ENCODE assay signal across 8 cellular contexts in the genomic region with DNA sequence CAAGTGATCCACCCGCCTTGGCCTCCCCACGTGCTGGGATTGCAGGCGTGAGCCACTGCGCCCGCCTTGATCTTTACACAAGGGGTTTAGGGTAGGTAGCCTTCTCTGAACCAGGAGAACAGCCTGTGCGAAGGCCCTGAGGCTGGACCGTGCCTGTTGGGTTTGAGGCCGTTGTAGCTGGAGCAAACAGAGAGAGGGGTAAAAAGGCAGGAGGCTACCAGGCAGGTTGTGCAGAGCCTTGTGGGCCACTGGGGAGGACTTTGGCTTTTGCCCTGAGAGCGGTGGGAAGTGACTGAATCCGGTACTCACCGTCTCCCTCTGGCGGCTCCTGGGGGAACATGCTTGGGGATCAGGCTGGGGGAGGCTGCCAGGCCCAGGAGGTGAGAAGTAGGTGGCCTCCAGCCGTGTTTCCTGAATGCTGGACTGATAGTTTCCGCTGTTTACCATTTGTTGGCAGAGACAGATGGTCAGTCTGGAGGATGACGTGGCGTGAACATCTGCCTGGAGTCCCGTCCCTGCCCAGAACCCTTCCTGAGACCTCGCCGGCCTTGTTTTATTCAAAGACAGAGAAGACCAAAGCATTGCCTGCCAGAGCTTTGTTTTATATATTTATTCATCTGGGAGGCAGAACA. TPM values are rescaled to one million over a fixed set of nuclear protein-coding genes. Genes with fewer than 3 reads are reported as not detected.
A peak's percentile ranks its signal among the peaks of the same experiment; 100 is the strongest.
DNase-seq lines count a peak whose midpoint lies in the region; ATAC-seq and TF ChIP-seq lines count a peak whose summit lies in the region.

No MANE protein-coding gene starts in this region.

- ATAC-seq in DND-41 (ENCODE audit: insufficient read depth, low read depth): peak; percentile 73
- peak; percentile 74 to 89 (median 85) for ATAC-seq in heart right ventricle
- ATAC-seq in GM19351 (IDR thresholded peaks at IDR 0.05; ENCODE audit: unreplicated experiment): no peak
- no peak for ATAC-seq in GM19324 (IDR thresholded peaks at IDR 0.05; ENCODE audit: low FRiP score, unreplicated experiment)

- peak; percentile 72 for DNase-seq in DND-41
- DNase-seq in MM.1S: peak; percentile 54
- peak; percentile 76 for DNase-seq in SW480 (ENCODE audit: low spot score)
- DNase-seq in adrenal gland: peak; percentile 81 to 96 (median 88)
- DNase-seq in heart right ventricle: peak; percentile 83 to 87

- WGBS in adrenal gland, 4 donors: 38 to 57% (median 48%) methylated on average over 13 to 19 of the region's 19 CpGs
- WGBS in heart right ventricle, 2 donors: 45 to 47% methylated on average over 19 of the region's 19 CpGs

- H3K4me1 ChIP-seq in DND-41 (ENCODE audit: insufficient read depth, low read length): no peaks in the 10 kb centered on the region
- no peaks in the 10 kb centered on the region for H3K4me1 ChIP-seq in MM.1S (ENCODE audit: low read length)
- peaks cover 0 to 7% of the 10 kb centered on the region in 2 donors for H3K4me1 ChIP-seq in adrenal gland (replicated peaks in 1 of 2)
- H3K4me1 ChIP-seq in heart right ventricle: peaks cover 3 to 22% (median 11%) of the 10 kb centered on the region in 9 donors
- H3K4me1 ChIP-seq in rectal smooth muscle tissue (ENCODE audit: control insufficient read depth, insufficient read depth, low read length): no peaks in the 10 kb centered on the region

- H3K79me2 ChIP-seq in DND-41 (ENCODE audit: insufficient read depth, low read length): peaks cover 4% of the 10 kb centered on the region
- H3K79me2 ChIP-seq in MM.1S (ENCODE audit: low read length): peaks cover 4% of the 10 kb centered on the region; the same call in 1 of the 2 replicates

- peak; percentile 83 for TF ChIP-seq CTCF in DND-41 (IDR thresholded peaks at IDR 0.05; ENCODE audit: borderline replicate concordance, extremely low read depth, low read length, poor library complexity, severe bottlenecking)
- peak; percentile 72 for TF ChIP-seq CTCF in MM.1S (IDR thresholded peaks at IDR 0.05; ENCODE audit: low read length)
- peak; percentile 75 to 95 (median 86) for TF ChIP-seq CTCF in adrenal gland (IDR thresholded peaks at IDR 0.05)
- peak; percentile 83 to 94 (median 90) for TF ChIP-seq CTCF in heart right ventricle (IDR thresholded peaks at IDR 0.05)

- intact Hi-C loops in adrenal gland (cut with DNase I) (loop anchor here in 1 of 2 donors (5.0 kb wide), 1 partner anchor 94 kb away; no protein-coding TSS in a partner anchor), heart right ventricle (cut with DNase I) (loop anchor here in 5 of 10 donors (1.0 to 10.0 kb wide), 5 partner anchors 94 to 214 kb away; a partner anchor contains a TSS)

- H3K9me2 ChIP-seq in MM.1S (replicated peaks; ENCODE audit: insufficient read depth, low read length): no peaks in the 10 kb centered on the region

- H2AFZ ChIP-seq in DND-41 (ENCODE audit: low read depth, low read length): no peak overlapping the region
- no peak overlapping the region for H2AFZ ChIP-seq in MM.1S (ENCODE audit: low read length)

- H3K9me3 ChIP-seq in DND-41 (ENCODE audit: insufficient read depth, low read length, severe bottlenecking) (no peaks in the 10 kb centered on the region), MM.1S (replicated peaks; ENCODE audit: insufficient read depth, low read length) (no peaks in the 10 kb centered on the region), adrenal gland (replicated peaks in 1 of 3) (no peaks in the 10 kb centered on the region), heart right ventricle (peaks cover 0 to 3% (median 0%) of the 10 kb centered on the region in 11 donors)

- peaks cover 76% of the 10 kb centered on the region for H3K36me3 ChIP-seq in DND-41 (ENCODE audit: insufficient read depth, low read length)
- peaks cover 27% of the 10 kb centered on the region for H3K36me3 ChIP-seq in MM.1S (replicated peaks; ENCODE audit: insufficient read depth, low read length)
- H3K36me3 ChIP-seq in adrenal gland (replicated peaks in 1 of 2): peaks cover 0 to 68% of the 10 kb centered on the region in 2 donors
- H3K36me3 ChIP-seq in heart right ventricle: peaks cover 0 to 82% (median 30%) of the 10 kb centered on the region in 9 donors
- H3K36me3 ChIP-seq in rectal smooth muscle tissue (ENCODE audit: control insufficient read depth, insufficient read depth, low read length): peaks cover 14% of the 10 kb centered on the region

- peaks cover 43% of the 10 kb centered on the region for H3F3A ChIP-seq in MM.1S (ENCODE audit: insufficient read depth, low read length)

- no peak overlapping the region for H3K4me3 ChIP-seq in DND-41 (ENCODE audit: low read depth in 1 of 2, low read length in 2 of 2)
- no peak overlapping the region for H3K4me3 ChIP-seq in MM.1S (ENCODE audit: low read length)
- H3K4me3 ChIP-seq in adrenal gland: no peak overlapping the region
- no peak overlapping the region for H3K4me3 ChIP-seq in heart right ventricle
- no peak overlapping the region for H3K4me3 ChIP-seq in rectal smooth muscle tissue (ENCODE audit: low read length)

- TF ChIP-seq POLR2A in adrenal gland (IDR thresholded peaks at IDR 0.05): peak in 1 of 2 donors; percentile 4

- no peak overlapping the region for H3K27ac ChIP-seq in DND-41 (ENCODE audit: low read length)
- no peak overlapping the region for H3K27ac ChIP-seq in MM.1S (ENCODE audit: low read length)
- H3K27ac ChIP-seq in adrenal gland: peak overlapping the region; percentile 44 to 78 (median 71)
- peak overlapping the region in 8 of 10 donors; percentile 28 to 72 (median 62) for H3K27ac ChIP-seq in heart right ventricle
- peak overlapping the region; percentile 57 for H3K27ac ChIP-seq in rectal smooth muscle tissue (ENCODE audit: low read depth, low read length)

- no peak overlapping the region for H3K4me2 ChIP-seq in DND-41 (ENCODE audit: insufficient read depth, low read length)
- H3K4me2 ChIP-seq in MM.1S (ENCODE audit: low read depth, low read length): no peak overlapping the region

- H3K9ac ChIP-seq in DND-41 (ENCODE audit: low read depth, low read length) (no peak overlapping the region), MM.1S (ENCODE audit: low read length) (no peak overlapping the region), rectal smooth muscle tissue (ENCODE audit: low read length) (no peak overlapping the region)

- H4K20me1 ChIP-seq in DND-41 (ENCODE audit: insufficient read depth, low read length) (peaks cover 34% of the 10 kb centered on the region), MM.1S (ENCODE audit: insufficient read depth, low read length) (no peaks in the 10 kb centered on the region)

- H3K27me3 ChIP-seq in DND-41 (ENCODE audit: insufficient read depth, low read length, poor library complexity): no peaks in the 10 kb centered on the region
- no peaks in the 10 kb centered on the region for H3K27me3 ChIP-seq in MM.1S (replicated peaks; ENCODE audit: insufficient read depth, low read length)
- H3K27me3 ChIP-seq in adrenal gland: no peaks in the 10 kb centered on the region
- H3K27me3 ChIP-seq in heart right ventricle: no peaks in the 10 kb centered on the region
- H3K27me3 ChIP-seq in rectal smooth muscle tissue (ENCODE audit: control insufficient read depth, insufficient read depth, low read length): no peaks in the 10 kb centered on the region

RNA-seq across cellular contexts. Expression of a gene that starts 24.6 kb away (rescaled TPM):
- 1 to 10 TPM in 7 of 8 donors, under 1 TPM in 1; 0.60 to 7.8 (median 4.2) TPM for total RNA-seq in adrenal gland
- polyA plus RNA-seq in adrenal gland: 1 to 10 TPM in 2 of 3 donors, under 1 TPM in 1; 0.84 to 9.8 (median 1.7) TPM
- total RNA-seq in heart right ventricle: 1 to 10 TPM; 1.6 to 8.5 (median 3.2) TPM
- polyA plus RNA-seq in heart right ventricle: 1 to 10 TPM in 1 of 2 donors, under 1 TPM in 1; 0.93 to 5.9 TPM

RNA-seq across cellular contexts. Expression of a gene that starts 41.7 kb away (rescaled TPM):
- 1,000 to 10,000 TPM in 1 of 8 donors, 100 to 1,000 TPM in 5, 10 to 100 TPM in 2; 87.2 to 2,114 (median 204) TPM for total RNA-seq in adrenal gland
- 100 to 1,000 TPM in 2 of 3 donors, 10 to 100 TPM in 1; 35.4 to 121 (median 105) TPM for polyA plus RNA-seq in adrenal gland
- total RNA-seq in heart right ventricle: 10 to 100 TPM in 8 of 10 donors, 1 to 10 TPM in 2; 4.5 to 76.1 (median 16.4) TPM
- 10 to 100 TPM in 1 of 2 donors, 1 to 10 TPM in 1; 7.4 to 24.1 TPM for polyA plus RNA-seq in heart right ventricle

Comparison
In these comparisons a context has a peak if more than half of its experiments do, and no peak if none do; other contexts are left out.
1. ATAC-seq: peak in DND-41 (single experiment) and heart right ventricle (8 of 8); none in GM19351 (single experiment) and GM19324 (single experiment).
2. H3K27ac ChIP-seq: peak in adrenal gland (5 of 5), heart right ventricle (8 of 10) and rectal smooth muscle tissue (single experiment); none in DND-41 (single experiment) and MM.1S (single experiment).
3. Peak in every context shown above with its lines, with median percentiles within 50 percentile points of each other: DNase-seq and CTCF ChIP-seq.